Comparison of ENCODE assay signal across 17 cellular contexts in genomic region chr2:239359194-239359912, GRCh38. TPM values are rescaled to one million over a fixed set of nuclear protein-coding genes. Genes with fewer than 3 reads are reported as not detected.
A peak's percentile ranks its signal among the peaks of the same experiment; 100 is the strongest.
DNase-seq lines count a peak whose midpoint lies in the region; ATAC-seq and TF ChIP-seq lines count a peak whose summit lies in the region.
"Had no signal": no experiment of that assay in that cellular context is flagged by ENCODE, and none has a peak within 500 bp of the region (broad histone marks: within the 10 kb centered on the region; RNA-seq: fewer than 3 reads in every experiment).

No MANE protein-coding gene starts in this region.

- no peaks in the 10 kb centered on the region for H3K36me3 ChIP-seq in right atrium auricular region

- H3K27me3 ChIP-seq in right atrium auricular region = no peaks in the 10 kb centered on the region

- no peak overlapping the region for H3K4me3 Mint-ChIP-seq in dendritic cell treated with granulocyte-macrophage colony-stimulating factor and Interleukin-4, amounts not matched to agents 40 ng/mL and 50 ng/mL, for 4 days
- no peak overlapping the region for H3K4me3 Mint-ChIP-seq in nephron progenitor cell
- H3K4me3 Mint-ChIP-seq in activated CD8-positive, alpha-beta memory T cell treated with anti-CD3 and anti-CD28 coated beads, Interleukin-2, amount 10 ng/mL, durations not matched to agents 7 days and 5 days = no peak overlapping the region

- peaks cover 29% of the 10 kb centered on the region for H3K4me1 Mint-ChIP-seq in dendritic cell treated with granulocyte-macrophage colony-stimulating factor and Interleukin-4, amounts not matched to agents 40 ng/mL and 50 ng/mL, for 4 days (ENCODE audit: low read depth)
- peaks cover 29% of the 10 kb centered on the region for H3K4me1 Mint-ChIP-seq in nephron progenitor cell
- H3K4me1 Mint-ChIP-seq in activated CD8-positive, alpha-beta memory T cell treated with anti-CD3 and anti-CD28 coated beads, Interleukin-2, amount 10 ng/mL, durations not matched to agents 7 days and 5 days = peaks cover 14% of the 10 kb centered on the region

- H3K27ac Mint-ChIP-seq in dendritic cell treated with granulocyte-macrophage colony-stimulating factor and Interleukin-4, amounts not matched to agents 40 ng/mL and 50 ng/mL, for 4 days = peak overlapping the region; percentile 67
- H3K27ac Mint-ChIP-seq in nephron progenitor cell = peak overlapping the region; percentile 74
- H3K27ac Mint-ChIP-seq in activated CD8-positive, alpha-beta memory T cell treated with anti-CD3 and anti-CD28 coated beads, Interleukin-2, amount 10 ng/mL, durations not matched to agents 7 days and 5 days = no peak overlapping the region

- H3K4me1 ChIP-seq in right atrium auricular region = peaks cover 0 to 20% of the 10 kb centered on the region in 2 donors

- H3K9me3 ChIP-seq in right atrium auricular region = peaks cover 0 to 6% of the 10 kb centered on the region in 2 donors
- H3K9me3 ChIP-seq: SK-N-SH had no signal

- intact Hi-C loops in left ventricle myocardium superior (cut with micrococcal nuclease) = no loop called here
- intact Hi-C loops in dendritic cell treated with granulocyte-macrophage colony-stimulating factor and Interleukin-4, amounts not matched to agents 40 ng/mL and 50 ng/mL, for 4 days (cut with micrococcal nuclease) = no loop called here

- H3K27me3 Mint-ChIP-seq in dendritic cell treated with granulocyte-macrophage colony-stimulating factor and Interleukin-4, amounts not matched to agents 40 ng/mL and 50 ng/mL, for 4 days = no peaks in the 10 kb centered on the region
- peaks cover 2% of the 10 kb centered on the region for H3K27me3 Mint-ChIP-seq in nephron progenitor cell (ENCODE audit: low read depth, poor library complexity)
- H3K27me3 Mint-ChIP-seq in activated CD8-positive, alpha-beta memory T cell treated with anti-CD3 and anti-CD28 coated beads, Interleukin-2, amount 10 ng/mL, durations not matched to agents 7 days and 5 days = no peaks in the 10 kb centered on the region

- H3K36me3 Mint-ChIP-seq in dendritic cell treated with granulocyte-macrophage colony-stimulating factor and Interleukin-4, amounts not matched to agents 40 ng/mL and 50 ng/mL, for 4 days (ENCODE audit: low read depth) = peaks cover 22% of the 10 kb centered on the region
- peaks cover 65% of the 10 kb centered on the region for H3K36me3 Mint-ChIP-seq in nephron progenitor cell (ENCODE audit: low read depth)
- peaks cover 24% of the 10 kb centered on the region for H3K36me3 Mint-ChIP-seq in activated CD8-positive, alpha-beta memory T cell treated with anti-CD3 and anti-CD28 coated beads, Interleukin-2, amount 10 ng/mL, durations not matched to agents 7 days and 5 days

- H3K9me3 Mint-ChIP-seq in dendritic cell treated with granulocyte-macrophage colony-stimulating factor and Interleukin-4, amounts not matched to agents 40 ng/mL and 50 ng/mL, for 4 days = peaks cover 13% of the 10 kb centered on the region
- peaks cover 40% of the 10 kb centered on the region for H3K9me3 Mint-ChIP-seq in nephron progenitor cell
- H3K9me3 Mint-ChIP-seq in activated CD8-positive, alpha-beta memory T cell treated with anti-CD3 and anti-CD28 coated beads, Interleukin-2, amount 10 ng/mL, durations not matched to agents 7 days and 5 days (ENCODE audit: low read depth) = peaks cover 17% of the 10 kb centered on the region

- TF ChIP-seq CTCF in right atrium auricular region (IDR thresholded peaks at IDR 0.05) (no peak), nephron progenitor cell (IDR thresholded peaks at IDR 0.05) (no peak)

- DNase-seq in right atrium auricular region (ENCODE audit: low spot score) (peak; percentile 54), left ventricle myocardium superior (no peak), nephron progenitor cell (no peak)
- DNase-seq in activated CD8-positive, alpha-beta memory T cell treated with anti-CD3 and anti-CD28 coated beads, Interleukin-2, amount 10 ng/mL, durations not matched to agents 7 days and 5 days = no peak
- no peak for DNase-seq in stimulated activated CD4-positive, alpha-beta T cell treated with anti-CD3 and anti-CD28 coated beads, Interleukin-1b, Interleukin-23, amount 100 ng/mL, for 48 hours
- DNase-seq: 8988T, AML-193, DMS79, Kasumi-1, NCI-H1105 treated with DMSO at 0.1 percent for 48 hours, NCI-H187 treated with DMSO at 0.1 percent for 48 hours, NCI-H446 treated with DMSO at 0.1 percent for 48 hours, NCI-H748 treated with DMSO at 0.1 percent for 48 hours, SK-N-SH had no signal

- no peak for ATAC-seq in left ventricle myocardium superior
- ATAC-seq in activated CD8-positive, alpha-beta memory T cell treated with anti-CD3 and anti-CD28 coated beads, Interleukin-2, amount 10 ng/mL, durations not matched to agents 7 days and 5 days = no peak
- ATAC-seq in HG03442 (IDR thresholded peaks at IDR 0.05; ENCODE audit: unreplicated experiment) = no peak
- ATAC-seq in GM18907 (IDR thresholded peaks at IDR 0.05; ENCODE audit: unreplicated experiment) = no peak

- CTCF ChIA-PET in activated CD8-positive, alpha-beta memory T cell treated with anti-CD3 and anti-CD28 coated beads, Interleukin-2, amount 10 ng/mL, durations not matched to agents 7 days and 5 days (lab: Charles Lee) = interaction anchor here (1.2 to 1.9 kb wide), 2 partner anchors 10 to 27 kb away, joined by 3 to 4 read pairs; no protein-coding TSS in a partner anchor

- no peak overlapping the region for H3K4me3 ChIP-seq in right atrium auricular region

- no peak overlapping the region for H3K27ac ChIP-seq in right atrium auricular region

RNA-seq across cellular contexts. Expression of gene HDAC4, which starts 41.5 kb away (rescaled TPM):
- total RNA-seq in right atrium auricular region (10 to 100 TPM in 1 of 2 donors, 1 to 10 TPM in 1; 8.1 to 20.1 TPM), left ventricle myocardium superior (25.6 TPM)
- total RNA-seq in activated CD8-positive, alpha-beta memory T cell treated with anti-CD3 and anti-CD28 coated beads, Interleukin-2, amount 10 ng/mL, durations not matched to agents 7 days and 5 days = 10 to 100 TPM; 25.2 to 65.1 TPM
